In the genomic region with DNA sequence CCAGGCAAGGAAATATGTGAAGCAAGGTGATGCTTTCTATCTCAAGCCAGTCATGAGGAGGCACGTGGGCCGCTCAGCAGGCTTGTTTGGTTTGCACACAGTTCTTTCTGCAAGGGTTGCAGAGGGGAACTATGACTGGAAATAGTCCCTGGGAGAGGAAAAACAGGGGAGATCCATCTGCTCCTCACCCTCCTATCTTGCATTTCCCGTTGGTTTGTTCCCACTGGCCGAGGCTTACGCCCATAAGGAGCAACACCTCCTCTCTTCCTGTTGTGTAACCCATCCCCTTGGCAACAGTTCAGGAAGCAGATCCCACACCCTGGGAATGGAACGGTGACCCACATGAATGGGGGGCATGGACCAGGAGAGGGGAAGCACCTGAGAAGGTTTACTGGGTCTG, we compare ENCODE assay signal across 13 cellular contexts.
DNase-seq lines count a peak whose midpoint lies in the region; ATAC-seq lines count a peak whose summit lies in the region.
"Had no signal": no experiment of that assay in that cellular context is flagged by ENCODE, and none has a peak within 500 bp of the region (broad histone marks: within the 10 kb centered on the region; RNA-seq: fewer than 3 reads in every experiment).

No MANE protein-coding gene starts in this region.

- no peak overlapping the region for H2BK15ac ChIP-seq in mesendoderm (replicated peaks; ENCODE audit: low read depth)

- H2BK120ac ChIP-seq in mesendoderm (ENCODE audit: low read depth, low read length): no peak overlapping the region

- H3K36me3 ChIP-seq in H7 (replicated peaks; ENCODE audit: control insufficient read depth, insufficient read depth, low read length) (no peaks in the 10 kb centered on the region), mesendoderm (ENCODE audit: control insufficient read depth, insufficient read depth, low read length) (no peaks in the 10 kb centered on the region)
- H3K36me3 ChIP-seq: SJSA1 had no signal

- no peaks in the 10 kb centered on the region for H3K79me1 ChIP-seq in mesendoderm (ENCODE audit: low read length)

- H3K4me3 ChIP-seq in H7 (ENCODE audit: insufficient read depth, low read depth, low read length) (no peak overlapping the region), mesendoderm (ENCODE audit: low read length) (no peak overlapping the region)
- H3K4me3 ChIP-seq: SJSA1 had no signal

- H3K27ac ChIP-seq in mesendoderm (ENCODE audit: low read depth, low read length): no peak overlapping the region
- H3K27ac ChIP-seq: SJSA1 had no signal

- H3K4me2 ChIP-seq in mesendoderm (ENCODE audit: low read length): no peak overlapping the region

- H4K5ac ChIP-seq in mesendoderm (ENCODE audit: low read length): no peak overlapping the region

- H3K27me3 ChIP-seq in H7 (ENCODE audit: control insufficient read depth, insufficient read depth, low read length): no peaks in the 10 kb centered on the region
- H3K27me3 ChIP-seq in mesendoderm (ENCODE audit: insufficient read depth, low read length, poor library complexity): no peaks in the 10 kb centered on the region
- H3K27me3 ChIP-seq: SJSA1 had no signal

- DNase-seq in H7 (peak; percentile 43), SK-MEL-5 (ENCODE audit: low read depth, low spot score) (peak; percentile 22), mesendoderm (peak; percentile 77), HuH-7 (ENCODE audit: low spot score) (no peak), DMS53 (lab: John Stamatoyannopoulos, UW) (no peak), islet precursor cell (no peak)
- DNase-seq: activated CD4-positive, alpha-beta T cell treated with anti-CD3 and anti-CD28 coated beads, Interleukin-2, amount 10 ng/mL, durations not matched to agents 7 days and 5 days; hippocampal formation; T1000; trophoblast cell had no signal

- no peaks in the 10 kb centered on the region for H3K79me2 ChIP-seq in mesendoderm (ENCODE audit: control insufficient read depth, insufficient read depth, low read length)

- no peak overlapping the region for H3K4ac ChIP-seq in mesendoderm (ENCODE audit: low read depth, low read length)

- ATAC-seq in esophagus mucosa (peak; percentile 43), HG02623 (IDR thresholded peaks at IDR 0.05; ENCODE audit: unreplicated experiment) (no peak)

- no peak overlapping the region for H4K8ac ChIP-seq in mesendoderm (ENCODE audit: low read depth, low read length)

- no peak overlapping the region for H2BK5ac ChIP-seq in mesendoderm (ENCODE audit: low read length)

- no peak overlapping the region for H2AK5ac ChIP-seq in mesendoderm (ENCODE audit: low read length)

- H3K56ac ChIP-seq in mesendoderm (ENCODE audit: low read length): no peak overlapping the region

- no peak overlapping the region for H3K9ac ChIP-seq in mesendoderm (ENCODE audit: low read length)

- no CpG with 5 or more reads among the region's 6 CpGs for WGBS in mesendoderm (ENCODE audit: extremely low coverage, insufficient coverage, low lambda C conversion rate)

- in situ Hi-C loops in SK-MEL-5 (cut with HindIII; ENCODE audit: low pct_unique_long_range_greater_than_20kb, low sequenced_read_pairs): loop anchor here (5.0 kb wide), 1 partner anchor 69 kb away; no protein-coding TSS in a partner anchor

- H3K23ac ChIP-seq in mesendoderm (ENCODE audit: low read length): no peak overlapping the region

- no peak overlapping the region for H3K18ac ChIP-seq in mesendoderm (ENCODE audit: low read length)

- peaks cover 5% of the 10 kb centered on the region for H3K4me1 ChIP-seq in mesendoderm (ENCODE audit: control insufficient read depth, low read depth, low read length)

Comparison
In these comparisons a context has a peak if more than half of its experiments do, and no peak if none do; other contexts are left out.
1. DNase-seq: peak in H7 (single experiment), SK-MEL-5 (single experiment) and mesendoderm (single experiment); none in HuH-7 (single experiment), DMS53 (single experiment) and islet precursor cell (single experiment).